13 cellular contexts compared by ENCODE assay signal in the genomic region with DNA sequence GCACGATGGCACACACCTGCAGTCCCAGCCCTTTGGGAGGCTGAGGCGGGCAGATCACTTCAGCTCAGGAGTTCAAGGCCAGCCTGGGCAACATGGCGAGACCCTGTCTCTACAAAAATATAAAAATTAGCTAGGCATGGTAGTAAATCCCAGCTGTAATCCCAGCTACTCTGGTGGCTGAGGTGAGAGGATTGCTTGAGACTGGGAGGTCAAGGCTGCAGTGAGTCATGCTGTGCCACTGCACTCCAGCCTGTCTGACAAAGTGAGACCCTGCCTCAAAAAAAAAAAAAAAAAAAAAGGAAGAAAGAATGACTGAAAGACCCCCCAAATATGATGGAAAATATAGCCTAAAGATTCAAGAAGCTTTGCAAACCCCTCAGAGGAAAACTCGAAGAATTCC. TPM values are rescaled to one million over a fixed set of nuclear protein-coding genes. Genes with fewer than 3 reads are reported as not detected.
"Had no signal": no experiment of that assay in that cellular context is flagged by ENCODE, and none has a peak within 500 bp of the region (broad histone marks: within the 10 kb centered on the region; RNA-seq: fewer than 3 reads in every experiment).

No MANE protein-coding gene starts in this region.

- ATAC-seq: activated CD4-positive, alpha-beta T cell treated with anti-CD3 and anti-CD28 coated beads for 36 hours; lower lobe of right lung; naive thymus-derived CD4-positive, alpha-beta T cell; psoas muscle; stimulated activated naive CD8-positive, alpha-beta T cell treated with anti-CD3 and anti-CD28 coated beads, Interleukin-15, Interleukin-2, amounts not matched to agents 100 U/mL and 50 U/mL, for 24 hours had no signal

- H3K4me3 ChIP-seq: lower lobe of right lung, psoas muscle, testis had no signal

- H3K9me3 ChIP-seq: lower lobe of right lung, psoas muscle, testis had no signal

- H3K4me1 ChIP-seq: psoas muscle had no signal

- H3K27me3 ChIP-seq: testis had no signal

- H3K27ac ChIP-seq: epithelial cell of prostate, lower lobe of right lung, psoas muscle, testis had no signal

- H3K36me3 ChIP-seq: lower lobe of right lung had no signal

- DNase-seq: activated CD4-positive, alpha-beta T cell treated with anti-CD3 and anti-CD28 coated beads for 36 hours; activated naive CD4-positive, alpha-beta T cell treated with Interleukin-2 at 50 U/mL for 16 hours; cortex of kidney; effector memory CD4-positive, alpha-beta T cell; lower lobe of right lung; naive thymus-derived CD4-positive, alpha-beta T cell; psoas muscle; stimulated activated CD4-positive, alpha-beta T cell treated with anti-CD3 and anti-CD28 coated beads, Interleukin-2, amount 100 ng/mL, for 48 hours; stimulated activated naive CD8-positive, alpha-beta T cell treated with anti-CD3 and anti-CD28 coated beads, Interleukin-15, Interleukin-2, amounts not matched to agents 100 U/mL and 50 U/mL, for 24 hours; T-helper 9 cell; testis had no signal

RNA-seq across cellular contexts. Expression of a gene that starts 26.8 kb away (rescaled TPM):
- total RNA-seq: activated CD4-positive, alpha-beta T cell treated with anti-CD3 and anti-CD28 coated beads for 36 hours; glomerular endothelial cell; psoas muscle had no signal
- polyA plus RNA-seq: naive thymus-derived CD4-positive, alpha-beta T cell had no signal
